In genomic region chr11:34644669-34645406, GRCh38 we compare ENCODE assay signal across 1 cellular context.
TF ChIP-seq lines count a peak whose summit lies in the region.

No MANE protein-coding gene starts in this region.

TF ChIP-seq in WTC11, 78 proteins besides CTCF, POLR2A, EP300 and RAD21 (continued from another document):
- TF ChIP-seq ATF6 (CRISPR knock-in tag; IDR thresholded peaks at IDR 0.05) (no peak), MLX (CRISPR knock-in tag; IDR thresholded peaks at IDR 0.05) (no peak), HMGA2 (CRISPR knock-in tag; IDR thresholded peaks at IDR 0.05) (no peak)
- TF ChIP-seq, protein P1, sequence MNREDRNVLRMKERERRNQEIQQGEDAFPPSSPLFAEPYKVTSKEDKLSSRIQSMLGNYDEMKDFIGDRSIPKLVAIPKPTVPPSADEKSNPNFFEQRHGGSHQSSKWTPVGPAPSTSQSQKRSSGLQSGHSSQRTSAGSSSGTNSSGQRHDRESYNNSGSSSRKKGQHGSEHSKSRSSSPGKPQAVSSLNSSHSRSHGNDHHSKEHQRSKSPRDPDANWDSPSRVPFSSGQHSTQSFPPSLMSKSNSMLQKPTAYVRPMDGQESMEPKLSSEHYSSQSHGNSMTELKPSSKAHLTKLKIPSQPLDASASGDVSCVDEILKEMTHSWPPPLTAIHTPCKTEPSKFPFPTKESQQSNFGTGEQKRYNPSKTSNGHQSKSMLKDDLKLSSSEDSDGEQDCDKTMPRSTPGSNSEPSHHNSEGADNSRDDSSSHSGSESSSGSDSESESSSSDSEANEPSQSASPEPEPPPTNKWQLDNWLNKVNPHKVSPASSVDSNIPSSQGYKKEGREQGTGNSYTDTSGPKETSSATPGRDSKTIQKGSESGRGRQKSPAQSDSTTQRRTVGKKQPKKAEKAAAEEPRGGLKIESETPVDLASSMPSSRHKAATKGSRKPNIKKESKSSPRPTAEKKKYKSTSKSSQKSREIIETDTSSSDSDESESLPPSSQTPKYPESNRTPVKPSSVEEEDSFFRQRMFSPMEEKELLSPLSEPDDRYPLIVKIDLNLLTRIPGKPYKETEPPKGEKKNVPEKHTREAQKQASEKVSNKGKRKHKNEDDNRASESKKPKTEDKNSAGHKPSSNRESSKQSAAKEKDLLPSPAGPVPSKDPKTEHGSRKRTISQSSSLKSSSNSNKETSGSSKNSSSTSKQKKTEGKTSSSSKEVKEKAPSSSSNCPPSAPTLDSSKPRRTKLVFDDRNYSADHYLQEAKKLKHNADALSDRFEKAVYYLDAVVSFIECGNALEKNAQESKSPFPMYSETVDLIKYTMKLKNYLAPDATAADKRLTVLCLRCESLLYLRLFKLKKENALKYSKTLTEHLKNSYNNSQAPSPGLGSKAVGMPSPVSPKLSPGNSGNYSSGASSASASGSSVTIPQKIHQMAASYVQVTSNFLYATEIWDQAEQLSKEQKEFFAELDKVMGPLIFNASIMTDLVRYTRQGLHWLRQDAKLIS (CRISPR knock-in tag; IDR thresholded peaks at IDR 0.05; ENCODE audit: borderline replicate concordance) = no peak
- TF ChIP-seq, protein P2, sequence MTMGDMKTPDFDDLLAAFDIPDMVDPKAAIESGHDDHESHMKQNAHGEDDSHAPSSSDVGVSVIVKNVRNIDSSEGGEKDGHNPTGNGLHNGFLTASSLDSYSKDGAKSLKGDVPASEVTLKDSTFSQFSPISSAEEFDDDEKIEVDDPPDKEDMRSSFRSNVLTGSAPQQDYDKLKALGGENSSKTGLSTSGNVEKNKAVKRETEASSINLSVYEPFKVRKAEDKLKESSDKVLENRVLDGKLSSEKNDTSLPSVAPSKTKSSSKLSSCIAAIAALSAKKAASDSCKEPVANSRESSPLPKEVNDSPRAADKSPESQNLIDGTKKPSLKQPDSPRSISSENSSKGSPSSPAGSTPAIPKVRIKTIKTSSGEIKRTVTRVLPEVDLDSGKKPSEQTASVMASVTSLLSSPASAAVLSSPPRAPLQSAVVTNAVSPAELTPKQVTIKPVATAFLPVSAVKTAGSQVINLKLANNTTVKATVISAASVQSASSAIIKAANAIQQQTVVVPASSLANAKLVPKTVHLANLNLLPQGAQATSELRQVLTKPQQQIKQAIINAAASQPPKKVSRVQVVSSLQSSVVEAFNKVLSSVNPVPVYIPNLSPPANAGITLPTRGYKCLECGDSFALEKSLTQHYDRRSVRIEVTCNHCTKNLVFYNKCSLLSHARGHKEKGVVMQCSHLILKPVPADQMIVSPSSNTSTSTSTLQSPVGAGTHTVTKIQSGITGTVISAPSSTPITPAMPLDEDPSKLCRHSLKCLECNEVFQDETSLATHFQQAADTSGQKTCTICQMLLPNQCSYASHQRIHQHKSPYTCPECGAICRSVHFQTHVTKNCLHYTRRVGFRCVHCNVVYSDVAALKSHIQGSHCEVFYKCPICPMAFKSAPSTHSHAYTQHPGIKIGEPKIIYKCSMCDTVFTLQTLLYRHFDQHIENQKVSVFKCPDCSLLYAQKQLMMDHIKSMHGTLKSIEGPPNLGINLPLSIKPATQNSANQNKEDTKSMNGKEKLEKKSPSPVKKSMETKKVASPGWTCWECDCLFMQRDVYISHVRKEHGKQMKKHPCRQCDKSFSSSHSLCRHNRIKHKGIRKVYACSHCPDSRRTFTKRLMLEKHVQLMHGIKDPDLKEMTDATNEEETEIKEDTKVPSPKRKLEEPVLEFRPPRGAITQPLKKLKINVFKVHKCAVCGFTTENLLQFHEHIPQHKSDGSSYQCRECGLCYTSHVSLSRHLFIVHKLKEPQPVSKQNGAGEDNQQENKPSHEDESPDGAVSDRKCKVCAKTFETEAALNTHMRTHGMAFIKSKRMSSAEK (CRISPR knock-in tag; IDR thresholded peaks at IDR 0.05; ENCODE audit: borderline replicate concordance) = no peak
